ENCODE assay signal across 15 cellular contexts in genomic region chr16:102060-102855, GRCh38. TPM values are rescaled to one million over a fixed set of nuclear protein-coding genes. Genes with fewer than 3 reads are reported as not detected.
DNase-seq lines count a peak whose midpoint lies in the region; ATAC-seq, FAIRE-seq and TF ChIP-seq lines count a peak whose summit lies in the region.
"Had no signal": no experiment of that assay in that cellular context is flagged by ENCODE, and none has a peak within 500 bp of the region (broad histone marks: within the 10 kb centered on the region; RNA-seq: fewer than 3 reads in every experiment).

No MANE protein-coding gene starts in this region.

- H3K79me2 ChIP-seq in astrocyte (ENCODE audit: insufficient read depth, low read length) (peaks cover 3% of the 10 kb centered on the region), trophoblast cell (ENCODE audit: control insufficient read depth, insufficient read depth, low read length, poor library complexity) (no peaks in the 10 kb centered on the region)

- H4K8ac ChIP-seq in trophoblast cell (ENCODE audit: low read depth, low read length): no peak overlapping the region

- no peak overlapping the region for H3K27ac ChIP-seq in astrocyte (ENCODE audit: low read depth, low read length)
- H3K27ac ChIP-seq in thoracic aorta: peak overlapping the region; percentile 91 to 94
- no peak overlapping the region for H3K27ac ChIP-seq in trophoblast cell (ENCODE audit: low read depth, low read length)
- H3K27ac ChIP-seq: neutrophil had no signal

- H3K23ac ChIP-seq in trophoblast cell (ENCODE audit: low read length): no peak overlapping the region

- H2BK120ac ChIP-seq in trophoblast cell (ENCODE audit: insufficient read depth, low read length, poor library complexity): no peak overlapping the region

- no peak overlapping the region for H2BK12ac ChIP-seq in trophoblast cell (ENCODE audit: low read length)

- H2AFZ ChIP-seq in astrocyte (ENCODE audit: low read depth, low read length): no peak overlapping the region
- H2AFZ ChIP-seq in trophoblast cell (ENCODE audit: insufficient read depth, low read length, poor library complexity): no peak overlapping the region

- ATAC-seq in mucosa of descending colon (peak; percentile 27), thoracic aorta (ENCODE audit: insufficient number of reproducible peaks, low FRiP score, low read depth) (peak; percentile 45)

- no peaks in the 10 kb centered on the region for H3K79me1 ChIP-seq in trophoblast cell (ENCODE audit: low read length)

- DNase-seq in astrocyte (ENCODE audit: low read depth): peak; percentile 59
- peak; percentile 75 for DNase-seq in fibroblast of mammary gland (ENCODE audit: low read depth)
- no peak for DNase-seq in mucosa of descending colon
- no peak for DNase-seq in thoracic aorta (ENCODE audit: low spot score)
- DNase-seq in NCI-H2171 treated with DMSO at 0.1 percent for 48 hours (lab: John Stamatoyannopoulos, UW): no peak
- DNase-seq in SHP77 (lab: John Stamatoyannopoulos, UW): no peak
- no peak for DNase-seq in trophoblast cell
- DNase-seq in GM20000 (ENCODE audit: low spot score): no peak
- DNase-seq: activated CD4-positive, alpha-beta T cell treated with anti-CD3 and anti-CD28 coated beads for 4 hours; activated effector memory CD4-positive, alpha-beta T cell treated with Interleukin-2 at 50 U/mL for 16 hours; Calu3; effector CD4-positive, alpha-beta T cell; KBM-7; SK-N-SH had no signal

- H3K18ac ChIP-seq in trophoblast cell (ENCODE audit: low read length): no peak overlapping the region

- H2BK5ac ChIP-seq in trophoblast cell (ENCODE audit: low read depth, low read length, poor library complexity): no peak overlapping the region

- H4K20me1 ChIP-seq in astrocyte (ENCODE audit: insufficient read depth, low read length): peaks cover 58% of the 10 kb centered on the region

- no peak overlapping the region for H3K4me2 ChIP-seq in astrocyte (ENCODE audit: low read length)
- no peak overlapping the region for H3K4me2 ChIP-seq in trophoblast cell (ENCODE audit: low read length)
- H3K4me2 ChIP-seq: SK-N-SH had no signal

- no peaks in the 10 kb centered on the region for H3K27me3 Mint-ChIP-seq in astrocyte (ENCODE audit: low read depth, unreplicated experiment)

- no peak overlapping the region for H3K4me3 Mint-ChIP-seq in astrocyte (ENCODE audit: unreplicated experiment)

- no peak overlapping the region for H3K14ac ChIP-seq in trophoblast cell (ENCODE audit: low read length)

- no peak for FAIRE-seq in astrocyte (lab: Jason Lieb, UNC)

- no peak overlapping the region for H4K91ac ChIP-seq in trophoblast cell (ENCODE audit: low read depth, low read length)

- H3K36me3 ChIP-seq in astrocyte (ENCODE audit: insufficient read depth, low read length) (peaks cover 7% of the 10 kb centered on the region), mucosa of descending colon (ENCODE audit: low read depth) (no peaks in the 10 kb centered on the region), thoracic aorta (peaks cover 10% of the 10 kb centered on the region), trophoblast cell (ENCODE audit: control insufficient read depth in 1 of 2, insufficient read depth in 2 of 2, low read length in 2 of 2) (peaks cover 10 to 35% of the 10 kb centered on the region in 2 experiments)
- H3K36me3 ChIP-seq: neutrophil had no signal

- H3K4ac ChIP-seq in trophoblast cell (ENCODE audit: low read depth, low read length): no peak overlapping the region

- H2AK5ac ChIP-seq in trophoblast cell (ENCODE audit: low read length): no peak overlapping the region

- H3K4me3 ChIP-seq in astrocyte (ENCODE audit: insufficient read depth, low read depth, low read length) (no peak overlapping the region), fibroblast of mammary gland (ENCODE audit: control insufficient read depth, low read depth, low read length) (no peak overlapping the region), mucosa of descending colon (no peak overlapping the region), thoracic aorta (peak overlapping the region; percentile 43), trophoblast cell (ENCODE audit: low read depth, low read length) (no peak overlapping the region)

- intact Hi-C loops in mucosa of descending colon (cut with DNase I, micrococcal nuclease): no loop called here

- no CpG with 5 or more reads among the region's 19 CpGs for WGBS in trophoblast cell (ENCODE audit: extremely low coverage, insufficient coverage, insufficient read length)

- H3K9ac ChIP-seq in astrocyte (ENCODE audit: low read length) (no peak overlapping the region), trophoblast cell (ENCODE audit: low read length) (no peak overlapping the region)
- H3K9ac ChIP-seq: SK-N-SH had no signal

- peaks cover 26% of the 10 kb centered on the region for H3K4me1 ChIP-seq in astrocyte (ENCODE audit: insufficient read depth, low read length)
- H3K4me1 ChIP-seq in mucosa of descending colon (ENCODE audit: low read depth): no peaks in the 10 kb centered on the region
- peaks cover 34 to 60% of the 10 kb centered on the region in 2 donors for H3K4me1 ChIP-seq in thoracic aorta (ENCODE audit: control insufficient read depth in 1 of 2, low read depth in 2 of 2)
- H3K4me1 ChIP-seq in trophoblast cell (ENCODE audit: control insufficient read depth in 1 of 2, insufficient read depth in 2 of 2, low read length in 2 of 2): peaks cover 0 to 3% of the 10 kb centered on the region in 2 experiments

- H4K12ac ChIP-seq in trophoblast cell (ENCODE audit: low read depth, low read length): no peak overlapping the region

- H3K36me3 Mint-ChIP-seq in astrocyte (ENCODE audit: low read depth, unreplicated experiment): peaks cover 10% of the 10 kb centered on the region

- no peaks in the 10 kb centered on the region for H3K9me3 ChIP-seq in astrocyte (ENCODE audit: insufficient read depth, low read depth, low read length)
- H3K9me3 ChIP-seq in mucosa of descending colon: no peaks in the 10 kb centered on the region
- H3K9me3 ChIP-seq in thoracic aorta: no peaks in the 10 kb centered on the region
- H3K9me3 ChIP-seq in trophoblast cell (ENCODE audit: insufficient read depth, low read depth, low read length): peaks cover 2% of the 10 kb centered on the region
- H3K9me3 ChIP-seq: neutrophil, SK-N-SH had no signal

- H3K27ac Mint-ChIP-seq in astrocyte (ENCODE audit: unreplicated experiment): no peak overlapping the region

- peaks cover 7% of the 10 kb centered on the region for H3K4me1 Mint-ChIP-seq in astrocyte (ENCODE audit: low read depth, unreplicated experiment)

- TF ChIP-seq CTCF in astrocyte (IDR thresholded peaks at IDR 0.05; ENCODE audit: insufficient read depth, low read depth, low read length) (no peak), fibroblast of mammary gland (conservative IDR thresholded peaks at IDR 0.05; ENCODE audit: control insufficient read depth, insufficient read depth, low read depth, low read length) (no peak), mucosa of descending colon (IDR thresholded peaks at IDR 0.05) (no peak), thoracic aorta (IDR thresholded peaks at IDR 0.05) (no peak), GM20000 (IDR thresholded peaks at IDR 0.05; ENCODE audit: extremely low read depth, missing control alignments) (no peak)

- H3K27me3 ChIP-seq in astrocyte (ENCODE audit: insufficient read depth, low read length): no peaks in the 10 kb centered on the region
- no peaks in the 10 kb centered on the region for H3K27me3 ChIP-seq in thoracic aorta (replicated peaks; ENCODE audit: insufficient read depth)
- no peaks in the 10 kb centered on the region for H3K27me3 ChIP-seq in trophoblast cell (ENCODE audit: insufficient read depth, low read length)
- H3K27me3 ChIP-seq: neutrophil had no signal

- no peaks in the 10 kb centered on the region for H3K9me3 Mint-ChIP-seq in astrocyte (ENCODE audit: unreplicated experiment)

RNA-seq across cellular contexts. Expression of gene MPG, which starts 24.2 kb away (rescaled TPM):
- 56.5 and 62.7 TPM in 2 replicates for total RNA-seq in astrocyte
- total RNA-seq in mucosa of descending colon: 10 to 100 TPM; 25.0 to 30.3 (median 29.9) TPM
- total RNA-seq in thoracic aorta: 100 to 1,000 TPM in 1 of 2 donors, 10 to 100 TPM in 1; 93.1 to 202 TPM
- 65.9 and 66.8 TPM in 2 replicates for polyA plus RNA-seq in trophoblast cell (2013)

RNA-seq across cellular contexts. Expression of gene RHBDF1, which starts 29.8 kb away (rescaled TPM):
- total RNA-seq in astrocyte: 45.6 and 55.5 TPM in 2 replicates
- 10 to 100 TPM; 27.2 to 39.2 (median 36.9) TPM for total RNA-seq in mucosa of descending colon
- 100 to 1,000 TPM; 109 to 138 TPM for total RNA-seq in thoracic aorta
- polyA plus RNA-seq in trophoblast cell (2013): 52.6 and 57.2 TPM in 2 replicates

RNA-seq across cellular contexts. Expression of gene NPRL3, which starts 36.2 kb away (rescaled TPM):
- 23.5 and 29.0 TPM in 2 replicates for total RNA-seq in astrocyte
- total RNA-seq in mucosa of descending colon: 10 to 100 TPM; 20.0 to 27.0 (median 21.0) TPM
- 10 to 100 TPM; 22.0 to 35.7 TPM for total RNA-seq in thoracic aorta
- polyA plus RNA-seq in trophoblast cell (2013): 30.1 and 33.0 TPM in 2 replicates

RNA-seq across cellular contexts. Expression of gene SNRNP25, which starts 48.6 kb away (rescaled TPM):
- total RNA-seq in astrocyte: 34.1 and 35.9 TPM in 2 replicates
- 10 to 100 TPM; 18.8 to 24.9 (median 20.6) TPM for total RNA-seq in mucosa of descending colon
- total RNA-seq in thoracic aorta: 10 to 100 TPM in 1 of 2 donors, 1 to 10 TPM in 1; 6.1 to 16.4 TPM
- 24.3 and 24.7 TPM in 2 replicates for polyA plus RNA-seq in trophoblast cell (2013)

RNA-seq across cellular contexts. Expression of gene POLR3K, which starts 48.9 kb away (rescaled TPM):
- 9.6 and 12.2 TPM in 2 replicates for total RNA-seq in astrocyte
- total RNA-seq in mucosa of descending colon: 10 to 100 TPM; 10.0 to 13.0 (median 12.6) TPM
- 1 to 10 TPM in 1 of 2 donors, not detected in 1; 1.4 TPM for total RNA-seq in thoracic aorta
- polyA plus RNA-seq in trophoblast cell (2013): 10.9 and 11.8 TPM in 2 replicates

Comparison
In these comparisons a context has a peak if more than half of its experiments do, and no peak if none do; other contexts are left out.
1. DNase-seq: peak in astrocyte (single experiment) and fibroblast of mammary gland (single experiment); none in mucosa of descending colon (0 of 3), thoracic aorta (single experiment), NCI-H2171 treated with DMSO at 0.1 percent for 48 hours (single experiment), SHP77 (0 of 2), trophoblast cell (0 of 2) and GM20000 (single experiment).
2. H3K27ac ChIP-seq: peak in thoracic aorta (2 of 2); none in astrocyte (single experiment) and trophoblast cell (single experiment).